ENCODE assay signal across 1 cellular context in the genomic region with DNA sequence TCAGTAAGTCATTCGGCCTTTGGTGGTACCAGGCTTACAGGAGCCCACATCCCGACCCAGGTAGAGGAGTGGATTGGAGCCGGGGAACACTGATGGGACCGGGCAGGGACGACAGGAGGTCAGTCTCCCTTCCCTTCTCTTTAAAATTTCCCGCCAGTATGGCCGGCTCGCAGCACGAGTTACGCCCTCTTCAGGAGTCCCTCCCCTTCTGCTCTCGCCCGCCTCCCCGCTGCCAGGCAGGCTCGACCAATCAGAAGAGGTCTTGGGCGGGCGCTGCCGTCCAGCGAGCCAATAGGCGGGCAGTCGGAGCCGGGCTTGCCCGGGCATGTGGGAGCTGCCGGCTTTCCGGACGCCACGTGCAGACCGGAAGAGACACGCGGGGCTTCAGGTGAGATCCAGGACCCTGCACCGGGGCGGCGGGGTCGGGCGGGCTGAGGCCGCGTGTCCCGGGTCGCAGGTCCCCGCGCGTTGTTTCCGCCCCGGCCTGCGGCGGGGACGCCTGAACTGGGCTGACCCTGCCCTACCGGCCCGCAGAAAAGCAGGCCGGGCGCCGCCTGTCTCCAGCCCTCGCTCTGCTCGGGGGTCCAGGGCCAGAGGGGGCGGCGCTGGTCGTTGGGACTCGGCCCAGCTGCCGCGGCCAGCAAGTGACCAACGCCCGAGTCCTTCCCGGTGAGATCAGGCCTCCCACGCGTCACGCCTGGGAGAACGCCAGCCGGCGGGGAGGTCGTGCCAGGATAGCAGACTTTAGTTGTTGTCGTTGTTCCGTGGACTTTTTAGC.
TF ChIP-seq lines count a peak whose summit lies in the region.

A gene with protein sequence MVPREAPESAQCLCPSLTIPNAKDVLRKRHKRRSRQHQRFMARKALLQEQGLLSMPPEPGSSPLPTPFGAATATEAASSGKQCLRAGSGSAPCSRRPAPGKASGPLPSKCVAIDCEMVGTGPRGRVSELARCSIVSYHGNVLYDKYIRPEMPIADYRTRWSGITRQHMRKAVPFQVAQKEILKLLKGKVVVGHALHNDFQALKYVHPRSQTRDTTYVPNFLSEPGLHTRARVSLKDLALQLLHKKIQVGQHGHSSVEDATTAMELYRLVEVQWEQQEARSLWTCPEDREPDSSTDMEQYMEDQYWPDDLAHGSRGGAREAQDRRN (plus strand): TSS at position 346 of the 778 bp plus-strand sequence. CDS start 4,870 bp downstream, outside the sequence.

TF ChIP-seq in SK-N-SH, 30 proteins besides CTCF, POLR2A, EP300 and RAD21 (continued from another document):
- TF ChIP-seq, protein P1, sequence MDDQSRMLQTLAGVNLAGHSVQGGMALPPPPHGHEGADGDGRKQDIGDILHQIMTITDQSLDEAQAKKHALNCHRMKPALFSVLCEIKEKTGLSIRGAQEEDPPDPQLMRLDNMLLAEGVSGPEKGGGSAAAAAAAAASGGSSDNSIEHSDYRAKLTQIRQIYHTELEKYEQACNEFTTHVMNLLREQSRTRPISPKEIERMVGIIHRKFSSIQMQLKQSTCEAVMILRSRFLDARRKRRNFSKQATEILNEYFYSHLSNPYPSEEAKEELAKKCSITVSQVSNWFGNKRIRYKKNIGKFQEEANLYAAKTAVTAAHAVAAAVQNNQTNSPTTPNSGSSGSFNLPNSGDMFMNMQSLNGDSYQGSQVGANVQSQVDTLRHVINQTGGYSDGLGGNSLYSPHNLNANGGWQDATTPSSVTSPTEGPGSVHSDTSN (IDR thresholded peaks at IDR 0.05) = 0 out of 2 replicates have a peak, but pooled peaks have one; percentile 11
- TF ChIP-seq GABPA (IDR thresholded peaks at IDR 0.05; ENCODE audit: low read depth) (peak; percentile 61), TAF1 (IDR thresholded peaks at IDR 0.05; ENCODE audit: borderline replicate concordance, low read depth, low read length) (peak; percentile 79), MEF2A (IDR thresholded peaks at IDR 0.05; ENCODE audit: borderline replicate concordance, low read depth) (no peak), FOXJ3 (CRISPR knock-in tag; IDR thresholded peaks at IDR 0.05) (no peak), RFX5 (IDR thresholded peaks at IDR 0.05; ENCODE audit: low read length) (peak; percentile 54; the same call in 1 of the 2 replicates), POLR2AphosphoS5 (IDR thresholded peaks at IDR 0.05; ENCODE audit: low read depth, low read length) (peak; percentile 78), TCF12 (IDR thresholded peaks at IDR 0.05) (no peak; the same call in 1 of the 2 replicates), FOXM1 (IDR thresholded peaks at IDR 0.05; ENCODE audit: low read depth) (0 out of 2 replicates have a peak, but pooled peaks have one; percentile 21), CHD2 (IDR thresholded peaks at IDR 0.05; ENCODE audit: low read length, partially characterized antibody) (peak; percentile 76), NFIC (IDR thresholded peaks at IDR 0.05; ENCODE audit: borderline replicate concordance) (no peak), MXI1 (IDR thresholded peaks at IDR 0.05; ENCODE audit: low read depth, low read length) (peak; percentile 100), JUND (IDR thresholded peaks at IDR 0.05) (no peak), RCOR1 (IDR thresholded peaks at IDR 0.05; ENCODE audit: low read length) (no peak), NRF1 (IDR thresholded peaks at IDR 0.05; ENCODE audit: low read depth, low read length) (no peak), TEAD4 (IDR thresholded peaks at IDR 0.05; ENCODE audit: borderline replicate concordance, insufficient read depth) (0 out of 2 replicates have a peak, but pooled peaks have one; percentile 12), ELF1 (IDR thresholded peaks at IDR 0.05) (peak; percentile 68)
- TF ChIP-seq, protein P2, sequence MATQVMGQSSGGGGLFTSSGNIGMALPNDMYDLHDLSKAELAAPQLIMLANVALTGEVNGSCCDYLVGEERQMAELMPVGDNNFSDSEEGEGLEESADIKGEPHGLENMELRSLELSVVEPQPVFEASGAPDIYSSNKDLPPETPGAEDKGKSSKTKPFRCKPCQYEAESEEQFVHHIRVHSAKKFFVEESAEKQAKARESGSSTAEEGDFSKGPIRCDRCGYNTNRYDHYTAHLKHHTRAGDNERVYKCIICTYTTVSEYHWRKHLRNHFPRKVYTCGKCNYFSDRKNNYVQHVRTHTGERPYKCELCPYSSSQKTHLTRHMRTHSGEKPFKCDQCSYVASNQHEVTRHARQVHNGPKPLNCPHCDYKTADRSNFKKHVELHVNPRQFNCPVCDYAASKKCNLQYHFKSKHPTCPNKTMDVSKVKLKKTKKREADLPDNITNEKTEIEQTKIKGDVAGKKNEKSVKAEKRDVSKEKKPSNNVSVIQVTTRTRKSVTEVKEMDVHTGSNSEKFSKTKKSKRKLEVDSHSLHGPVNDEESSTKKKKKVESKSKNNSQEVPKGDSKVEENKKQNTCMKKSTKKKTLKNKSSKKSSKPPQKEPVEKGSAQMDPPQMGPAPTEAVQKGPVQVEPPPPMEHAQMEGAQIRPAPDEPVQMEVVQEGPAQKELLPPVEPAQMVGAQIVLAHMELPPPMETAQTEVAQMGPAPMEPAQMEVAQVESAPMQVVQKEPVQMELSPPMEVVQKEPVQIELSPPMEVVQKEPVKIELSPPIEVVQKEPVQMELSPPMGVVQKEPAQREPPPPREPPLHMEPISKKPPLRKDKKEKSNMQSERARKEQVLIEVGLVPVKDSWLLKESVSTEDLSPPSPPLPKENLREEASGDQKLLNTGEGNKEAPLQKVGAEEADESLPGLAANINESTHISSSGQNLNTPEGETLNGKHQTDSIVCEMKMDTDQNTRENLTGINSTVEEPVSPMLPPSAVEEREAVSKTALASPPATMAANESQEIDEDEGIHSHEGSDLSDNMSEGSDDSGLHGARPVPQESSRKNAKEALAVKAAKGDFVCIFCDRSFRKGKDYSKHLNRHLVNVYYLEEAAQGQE (IDR thresholded peaks at IDR 0.05; ENCODE audit: low read depth, low read length) = no peak
- TF ChIP-seq, protein P3, sequence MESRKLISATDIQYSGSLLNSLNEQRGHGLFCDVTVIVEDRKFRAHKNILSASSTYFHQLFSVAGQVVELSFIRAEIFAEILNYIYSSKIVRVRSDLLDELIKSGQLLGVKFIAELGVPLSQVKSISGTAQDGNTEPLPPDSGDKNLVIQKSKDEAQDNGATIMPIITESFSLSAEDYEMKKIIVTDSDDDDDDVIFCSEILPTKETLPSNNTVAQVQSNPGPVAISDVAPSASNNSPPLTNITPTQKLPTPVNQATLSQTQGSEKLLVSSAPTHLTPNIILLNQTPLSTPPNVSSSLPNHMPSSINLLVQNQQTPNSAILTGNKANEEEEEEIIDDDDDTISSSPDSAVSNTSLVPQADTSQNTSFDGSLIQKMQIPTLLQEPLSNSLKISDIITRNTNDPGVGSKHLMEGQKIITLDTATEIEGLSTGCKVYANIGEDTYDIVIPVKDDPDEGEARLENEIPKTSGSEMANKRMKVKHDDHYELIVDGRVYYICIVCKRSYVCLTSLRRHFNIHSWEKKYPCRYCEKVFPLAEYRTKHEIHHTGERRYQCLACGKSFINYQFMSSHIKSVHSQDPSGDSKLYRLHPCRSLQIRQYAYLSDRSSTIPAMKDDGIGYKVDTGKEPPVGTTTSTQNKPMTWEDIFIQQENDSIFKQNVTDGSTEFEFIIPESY (IDR thresholded peaks at IDR 0.05; ENCODE audit: borderline replicate concordance, low read depth) = no peak
- TF ChIP-seq, protein P4, sequence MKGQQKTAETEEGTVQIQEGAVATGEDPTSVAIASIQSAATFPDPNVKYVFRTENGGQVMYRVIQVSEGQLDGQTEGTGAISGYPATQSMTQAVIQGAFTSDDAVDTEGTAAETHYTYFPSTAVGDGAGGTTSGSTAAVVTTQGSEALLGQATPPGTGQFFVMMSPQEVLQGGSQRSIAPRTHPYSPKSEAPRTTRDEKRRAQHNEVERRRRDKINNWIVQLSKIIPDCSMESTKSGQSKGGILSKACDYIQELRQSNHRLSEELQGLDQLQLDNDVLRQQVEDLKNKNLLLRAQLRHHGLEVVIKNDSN (IDR thresholded peaks at IDR 0.05; ENCODE audit: borderline replicate concordance, low read depth) = peak; percentile 67
